Comparison of ENCODE assay signal across 20 cellular contexts in the genomic region with DNA sequence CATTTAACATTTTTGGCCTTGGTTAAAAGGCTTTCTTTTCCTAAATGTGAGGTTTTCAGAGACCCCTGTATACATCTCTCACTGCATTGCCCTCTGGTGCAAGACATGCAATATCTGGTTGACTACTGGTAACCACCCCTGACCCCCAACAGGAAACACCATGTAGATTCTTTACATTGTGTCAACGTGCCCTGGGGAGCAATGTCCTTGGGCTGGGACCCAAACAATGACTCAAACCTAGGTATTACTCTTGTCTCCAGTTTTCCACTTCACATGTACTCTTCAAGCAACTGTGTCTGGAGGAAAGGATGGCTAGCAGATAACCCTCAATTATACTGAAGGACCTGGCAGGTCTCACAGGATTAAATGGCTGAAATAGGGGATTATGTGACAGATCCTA. TPM values are rescaled to one million over a fixed set of nuclear protein-coding genes. Genes with fewer than 3 reads are reported as not detected.
DNase-seq lines count a peak whose midpoint lies in the region; ATAC-seq, FAIRE-seq and TF ChIP-seq lines count a peak whose summit lies in the region.
"Had no signal": no experiment of that assay in that cellular context is flagged by ENCODE, and none has a peak within 500 bp of the region (broad histone marks: within the 10 kb centered on the region; RNA-seq: fewer than 3 reads in every experiment).

No MANE protein-coding gene starts in this region.

- 0% methylated on average over 1 of the region's 1 CpG for WGBS in body of pancreas, 2 donors

- H3K27me3 Mint-ChIP-seq in nephron progenitor cell (ENCODE audit: low read depth, poor library complexity) (peaks cover 44% of the 10 kb centered on the region), immature natural killer cell (ENCODE audit: low read depth in 3 of 3) (peaks cover 1 to 27% (median 13%) of the 10 kb centered on the region in 3 donors)

- H3K36me3 Mint-ChIP-seq in nephron progenitor cell (ENCODE audit: low read depth) (peaks cover 3% of the 10 kb centered on the region), immature natural killer cell (peaks cover 2 to 7% (median 5%) of the 10 kb centered on the region in 3 donors)

- H3K27ac ChIP-seq in body of pancreas = no peak overlapping the region

- peak; percentile 13 for DNase-seq in EL
- DNase-seq in GM12892 (ENCODE audit: insufficient read length) = no peak
- DNase-seq in bronchial epithelial cell (ENCODE audit: low read depth) = peak; percentile 43
- no peak for DNase-seq in nephron progenitor cell
- DNase-seq in NCI-H146 (lab: John Stamatoyannopoulos, UW) = no peak
- DNase-seq in immature natural killer cell = no peak
- DNase-seq in body of pancreas = no peak
- DNase-seq: ACHN; AML-193; KBM-7; NCI-H1436; NCI-H2029 treated with DMSO at 0.1 percent for 48 hours; NCI-H510A; NK-92 treated with Interleukin-12 subunit alpha and Interleukin-12 subunit beta, amount 100 ng/mL, for 24 hours; OCI-M1; RPMI8226; SIG-M5 had no signal

- H3K4me1 Mint-ChIP-seq in nephron progenitor cell = peaks cover 13% of the 10 kb centered on the region
- H3K4me1 Mint-ChIP-seq in immature natural killer cell = peaks cover 7 to 10% of the 10 kb centered on the region in 2 donors

- no peak for TF ChIP-seq CTCF in bronchial epithelial cell (IDR thresholded peaks at IDR 0.05; ENCODE audit: insufficient read depth, low read length, severe bottlenecking)
- no peak for TF ChIP-seq CTCF in nephron progenitor cell (IDR thresholded peaks at IDR 0.05)
- no peak for TF ChIP-seq CTCF in body of pancreas (IDR thresholded peaks at IDR 0.05)

- no peaks in the 10 kb centered on the region for H3K9me3 ChIP-seq in body of pancreas

- intact Hi-C loops in body of pancreas (cut with DNase I) = no loop called here

- H3K27me3 ChIP-seq in bronchial epithelial cell (ENCODE audit: control insufficient read depth, insufficient read depth, low read length) (peaks cover 23% of the 10 kb centered on the region), body of pancreas (peaks cover 0 to 9% of the 10 kb centered on the region in 2 donors)

- no peak for ATAC-seq in body of pancreas
- ATAC-seq: HCT116 had no signal

- peaks cover 10% of the 10 kb centered on the region for H3K9me3 Mint-ChIP-seq in nephron progenitor cell
- peaks cover 0 to 6% (median 3%) of the 10 kb centered on the region in 6 donors for H3K9me3 Mint-ChIP-seq in immature natural killer cell

- peak; percentile 56 for FAIRE-seq in GM12892 (lab: Jason Lieb, UNC)
- no peak for FAIRE-seq in bronchial epithelial cell (lab: Jason Lieb, UNC)

- peaks cover 13% of the 10 kb centered on the region for H3K4me1 ChIP-seq in body of pancreas

- TF ChIP-seq POLR2A in GM12892 (IDR thresholded peaks at IDR 0.05; ENCODE audit: low read depth, low read length) (no peak), body of pancreas (IDR thresholded peaks at IDR 0.05) (no peak)

- H3K4me3 Mint-ChIP-seq in nephron progenitor cell (peak overlapping the region; percentile 77), immature natural killer cell (no peak overlapping the region)

- H3K36me3 ChIP-seq in bronchial epithelial cell (ENCODE audit: control insufficient read depth, insufficient read depth, low read length) (no peaks in the 10 kb centered on the region), body of pancreas (replicated peaks in 1 of 2; ENCODE audit: insufficient read depth in 1 of 2, low read depth in 2 of 2) (no peaks in the 10 kb centered on the region)

- H3K4me3 ChIP-seq in bronchial epithelial cell (ENCODE audit: low read depth, low read length) (no peak overlapping the region), body of pancreas (no peak overlapping the region)

- H3K27ac Mint-ChIP-seq in nephron progenitor cell (no peak overlapping the region), immature natural killer cell (no peak overlapping the region)
- H3K27ac Mint-ChIP-seq: CD14-positive monocyte had no signal

RNA-seq across cellular contexts. Expression of a gene that starts 1.1 kb away (rescaled TPM):
- polyA plus RNA-seq in GM12892 (2012; ENCODE audit: missing spikeins) = not detected
- total RNA-seq in bronchial epithelial cell = under 0.01 TPM in 2 replicates
- polyA plus RNA-seq in immature natural killer cell = under 1 TPM in 1 of 3 donors, not detected in 2; 0.10 TPM
- not detected for total RNA-seq in body of pancreas
- total RNA-seq: Daoy had no signal

Comparison
In these comparisons a context has a peak if more than half of its experiments do, and no peak if none do; other contexts are left out.
1. DNase-seq: peak in EL (single experiment) and bronchial epithelial cell (single experiment); none in GM12892 (single experiment), nephron progenitor cell (single experiment), NCI-H146 (single experiment), immature natural killer cell (0 of 3) and body of pancreas (0 of 4).